1 cellular context compared by ENCODE assay signal in genomic region chr12:2179953-2180736, GRCh38.
TF ChIP-seq lines count a peak whose summit lies in the region.

No MANE protein-coding gene starts in this region.

TF ChIP-seq in SK-N-SH, 30 proteins besides CTCF, POLR2A, EP300 and RAD21 (continued from another document):
- TF ChIP-seq REST (IDR thresholded peaks at IDR 0.05; ENCODE audit: low read depth, low read length) (no peak), JUND (IDR thresholded peaks at IDR 0.05) (peak; percentile 89), POLR2AphosphoS5 (IDR thresholded peaks at IDR 0.05; ENCODE audit: low read depth, low read length) (peak; percentile 55; the same call in 1 of the 2 replicates), TAF1 (IDR thresholded peaks at IDR 0.05; ENCODE audit: borderline replicate concordance, low read depth, low read length) (no peak), TEAD4 (IDR thresholded peaks at IDR 0.05; ENCODE audit: borderline replicate concordance, insufficient read depth) (no peak), NFIC (IDR thresholded peaks at IDR 0.05; ENCODE audit: borderline replicate concordance) (peak; percentile 87), ELF1 (IDR thresholded peaks at IDR 0.05) (no peak), EZH2phosphoT487 (IDR thresholded peaks at IDR 0.05; ENCODE audit: borderline replicate concordance, low read depth) (no peak), TCF12 (IDR thresholded peaks at IDR 0.05) (peak; percentile 70), USF2 (IDR thresholded peaks at IDR 0.05; ENCODE audit: borderline replicate concordance, low read depth, low read length) (no peak), RCOR1 (IDR thresholded peaks at IDR 0.05; ENCODE audit: low read length) (no peak)
